12 cellular contexts compared by ENCODE assay signal in the genomic region with DNA sequence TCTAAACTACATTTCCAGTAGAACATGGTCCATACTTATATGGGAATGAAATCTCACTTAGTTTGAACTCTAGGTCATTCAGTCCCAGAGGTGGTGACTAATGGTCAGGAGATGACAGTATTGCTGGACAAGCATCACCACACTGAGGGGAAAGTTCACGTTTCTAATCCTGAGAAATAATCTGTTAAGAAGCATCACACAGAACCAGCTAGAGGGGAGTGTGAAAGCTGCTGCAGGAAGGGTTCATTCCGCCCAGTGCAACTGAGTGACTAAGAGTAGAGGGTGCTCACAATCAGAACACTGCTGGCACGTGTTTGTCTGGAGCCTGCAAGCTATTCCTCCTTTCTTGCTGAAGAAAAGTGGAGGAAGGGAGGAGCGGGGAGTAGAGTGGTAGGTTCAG. TPM values are rescaled to one million over a fixed set of nuclear protein-coding genes. Genes with fewer than 3 reads are reported as not detected.
A peak's percentile ranks its signal among the peaks of the same experiment; 100 is the strongest.
DNase-seq lines count a peak whose midpoint lies in the region; ATAC-seq and TF ChIP-seq lines count a peak whose summit lies in the region.
"Had no signal": no experiment of that assay in that cellular context is flagged by ENCODE, and none has a peak within 500 bp of the region (broad histone marks: within the 10 kb centered on the region; RNA-seq: fewer than 3 reads in every experiment).

No MANE protein-coding gene starts in this region.

- peaks cover 28% of the 10 kb centered on the region for H3K4me1 ChIP-seq in fibroblast of lung (ENCODE audit: control insufficient read depth, extremely low read depth, insufficient read depth, low read length)
- H3K4me1 ChIP-seq in neural progenitor cell, result peaks cover 31% of the 10 kb centered on the region
- H3K4me1 ChIP-seq in uterus, result no peaks in the 10 kb centered on the region

- H3K27ac Mint-ChIP-seq in neural progenitor cell, result no peak overlapping the region
- no peak overlapping the region for H3K27ac Mint-ChIP-seq in naive thymus-derived CD8-positive, alpha-beta T cell
- H3K27ac Mint-ChIP-seq: effector memory CD8-positive, alpha-beta T cell had no signal

- intact Hi-C loops in cardiac septum (cut with DNase I) (loop anchor here (2.0 to 5.0 kb wide), 2 partner anchors 37 to 103 kb away; no protein-coding TSS in a partner anchor), Right ventricle myocardium inferior (cut with DNase I) (loop anchor here (2.0 kb wide), 1 partner anchor 81 kb away; no protein-coding TSS in a partner anchor), uterus (cut with DNase I; ENCODE audit: low total_unique reads) (loop anchor here (10.0 kb wide), 1 partner anchor 49 kb away; no protein-coding TSS in a partner anchor)

- no peaks in the 10 kb centered on the region for H3K27me3 ChIP-seq in fibroblast of lung (ENCODE audit: control insufficient read depth, insufficient read depth, low read length)
- no peaks in the 10 kb centered on the region for H3K27me3 ChIP-seq in neural progenitor cell
- H3K27me3 ChIP-seq in uterus, result no peaks in the 10 kb centered on the region

- peaks cover 16% of the 10 kb centered on the region for H3F3A ChIP-seq in neural progenitor cell (ENCODE audit: low read depth)

- no peaks in the 10 kb centered on the region for H3K9me3 ChIP-seq in fibroblast of lung (ENCODE audit: control insufficient read depth, insufficient read depth, low read depth, low read length)
- H3K9me3 ChIP-seq in neural progenitor cell (ENCODE audit: low read depth), result no peaks in the 10 kb centered on the region
- H3K9me3 ChIP-seq in uterus, result no peaks in the 10 kb centered on the region

- H3K79me2 ChIP-seq in fibroblast of lung (ENCODE audit: control insufficient read depth, insufficient read depth, low read length) (peaks cover 79% of the 10 kb centered on the region), neural progenitor cell (ENCODE audit: low read depth) (peaks cover 78% of the 10 kb centered on the region)

- H3K27ac ChIP-seq in fibroblast of lung (ENCODE audit: insufficient read depth, low read length) (peak overlapping the region; percentile 73), neural progenitor cell (no peak overlapping the region), uterus (peak overlapping the region; percentile 99 to 100)

- no peak overlapping the region for H3K9ac ChIP-seq in fibroblast of lung (ENCODE audit: insufficient read depth, low read length)
- H3K9ac ChIP-seq in neural progenitor cell, result no peak overlapping the region

- peak overlapping the region; percentile 54 for H3K4me3 Mint-ChIP-seq in neural progenitor cell
- no peak overlapping the region for H3K4me3 Mint-ChIP-seq in naive thymus-derived CD8-positive, alpha-beta T cell
- H3K4me3 Mint-ChIP-seq: effector memory CD8-positive, alpha-beta T cell had no signal

- H4K20me1 ChIP-seq in fibroblast of lung (ENCODE audit: control insufficient read depth, extremely low read depth, insufficient read depth, low read length) (no peaks in the 10 kb centered on the region), neural progenitor cell (ENCODE audit: low read depth) (peaks cover 20% of the 10 kb centered on the region)

- POLR2A ChIA-PET in naive thymus-derived CD8-positive, alpha-beta T cell (lab: Charles Lee), result no interaction called here

- H3K9me3 Mint-ChIP-seq in neural progenitor cell, result peaks cover 2% of the 10 kb centered on the region
- no peaks in the 10 kb centered on the region for H3K9me3 Mint-ChIP-seq in naive thymus-derived CD8-positive, alpha-beta T cell

- H3K4me2 ChIP-seq in fibroblast of lung (ENCODE audit: extremely low read depth, insufficient read depth, low read length) (peak overlapping the region; percentile 28), neural progenitor cell (no peak overlapping the region)

- H2AFZ ChIP-seq in fibroblast of lung (ENCODE audit: low read length), result no peak overlapping the region
- no peak overlapping the region for H2AFZ ChIP-seq in neural progenitor cell (replicated peaks)

- no peak for TF ChIP-seq CTCF in fibroblast of lung (conservative IDR thresholded peaks at IDR 0.05 in 1 of 2, IDR thresholded peaks at IDR 0.05 in 1 of 2; ENCODE audit: low read depth in 1 of 2, low read length in 2 of 2)
- no peak for TF ChIP-seq CTCF in neural progenitor cell (IDR thresholded peaks at IDR 0.05)
- no peak for TF ChIP-seq CTCF in uterus (IDR thresholded peaks at IDR 0.05)

- peaks cover 11% of the 10 kb centered on the region for H3K36me3 Mint-ChIP-seq in neural progenitor cell
- peaks cover 0 to 4% (median 0%) of the 10 kb centered on the region in 3 donors for H3K36me3 Mint-ChIP-seq in naive thymus-derived CD8-positive, alpha-beta T cell

- H3K27me3 Mint-ChIP-seq in neural progenitor cell (ENCODE audit: insufficient read depth, low read depth), result peaks cover 8% of the 10 kb centered on the region
- H3K27me3 Mint-ChIP-seq in naive thymus-derived CD8-positive, alpha-beta T cell, result peaks cover 33 to 83% (median 55%) of the 10 kb centered on the region in 5 donors

- peak in 1 of 2 donors; percentile 30 for TF ChIP-seq POLR2A in uterus (IDR thresholded peaks at IDR 0.05)

- H3K4me3 ChIP-seq in fibroblast of lung (replicated peaks in 1 of 4; ENCODE audit: control extremely low read depth in 1 of 4, insufficient read depth in 1 of 4, low read depth in 3 of 4, low read length in 4 of 4), result peak overlapping the region in 1 of 4 experiments; percentile 66
- H3K4me3 ChIP-seq in neural progenitor cell, result no peak overlapping the region
- H3K4me3 ChIP-seq in uterus, result peak overlapping the region; percentile 78 to 85

- DNase-seq in cardiac septum (ENCODE audit: low spot score) (peak; percentile 67), Right ventricle myocardium inferior (ENCODE audit: missing footprints) (no peak), fibroblast of lung (ENCODE audit: low read depth in 2 of 2) (peak; percentile 55 to 84), neural progenitor cell (ENCODE audit: low spot score) (no peak), uterus (peak; percentile 40 to 68), NAMALWA (ENCODE audit: low spot score) (no peak)
- DNase-seq in naive thymus-derived CD8-positive, alpha-beta T cell, result no peak
- DNase-seq: activated CD4-positive, CD25-positive, alpha-beta regulatory T cell treated with anti-CD3 and anti-CD28 coated beads, Interleukin-2, amount 50 U/mL, for 72 hours; activated effector memory CD4-positive, alpha-beta T cell treated with Interleukin-2 at 50 U/mL for 16 hours; effector memory CD8-positive, alpha-beta T cell; NCI-H146 had no signal

- H3K4me1 Mint-ChIP-seq in neural progenitor cell, result peaks cover 54% of the 10 kb centered on the region
- H3K4me1 Mint-ChIP-seq in naive thymus-derived CD8-positive, alpha-beta T cell, result peaks cover 0 to 13% (median 6%) of the 10 kb centered on the region in 4 donors

- no peaks in the 10 kb centered on the region for H3K36me3 ChIP-seq in fibroblast of lung (ENCODE audit: control insufficient read depth, insufficient read depth, low read length)
- no peaks in the 10 kb centered on the region for H3K36me3 ChIP-seq in neural progenitor cell
- no peaks in the 10 kb centered on the region for H3K36me3 ChIP-seq in uterus

- ATAC-seq in Right ventricle myocardium inferior, result no peak
- no peak for ATAC-seq in GM18519 (IDR thresholded peaks at IDR 0.05; ENCODE audit: low FRiP score, unreplicated experiment)
- no peak for ATAC-seq in naive thymus-derived CD8-positive, alpha-beta T cell
- ATAC-seq: effector memory CD8-positive, alpha-beta T cell had no signal

RNA-seq across cellular contexts. Expression of a gene that starts 2.7 kb away (rescaled TPM):
- total RNA-seq in cardiac septum (196 TPM), Right ventricle myocardium inferior (128 TPM), fibroblast of lung (34.0 and 57.5 TPM in 2 replicates), neural progenitor cell (ENCODE audit: low replicate concordance) (105 and 120 TPM in 2 replicates), uterus (100 to 1,000 TPM; 164 to 737 (median 209) TPM)
- 18.4 and 607 TPM in 2 replicates for polyA plus RNA-seq in fibroblast of lung
- polyA plus RNA-seq in fibroblast of lung (2012), result 19.5 and 691 TPM in 2 replicates
- 30.9 and 567 TPM in 2 replicates for polyA minus RNA-seq in fibroblast of lung (ENCODE audit: low replicate concordance)
- not detected for total RNA-seq in naive thymus-derived CD8-positive, alpha-beta T cell
- not detected for polyA plus RNA-seq in naive thymus-derived CD8-positive, alpha-beta T cell

RNA-seq across cellular contexts. Expression of a gene that starts 2.8 kb away (rescaled TPM):
- 165 TPM for total RNA-seq in cardiac septum
- 126 TPM for total RNA-seq in Right ventricle myocardium inferior
- total RNA-seq in fibroblast of lung, result 93.1 and 123 TPM in 2 replicates
- polyA plus RNA-seq in fibroblast of lung, result 43.8 and 463 TPM in 2 replicates
- 52.1 and 712 TPM in 2 replicates for polyA plus RNA-seq in fibroblast of lung (2012)
- 56.9 and 841 TPM in 2 replicates for polyA minus RNA-seq in fibroblast of lung (ENCODE audit: low replicate concordance)
- total RNA-seq in neural progenitor cell (ENCODE audit: low replicate concordance), result 73.6 and 139 TPM in 2 replicates
- total RNA-seq in uterus, result 100 to 1,000 TPM; 157 to 606 (median 284) TPM
- not detected for total RNA-seq in naive thymus-derived CD8-positive, alpha-beta T cell
- not detected for polyA plus RNA-seq in naive thymus-derived CD8-positive, alpha-beta T cell

Comparison
In these comparisons a context has a peak if more than half of its experiments do, and no peak if none do; other contexts are left out.
1. DNase-seq: peak in cardiac septum (single experiment), fibroblast of lung (2 of 2) and uterus (2 of 2); none in Right ventricle myocardium inferior (single experiment), neural progenitor cell (single experiment), NAMALWA (single experiment) and naive thymus-derived CD8-positive, alpha-beta T cell (0 of 10).
2. RNA of a gene that starts 2.7 kb away (total RNA-seq): 164 to 737 TPM in uterus, 196 TPM in cardiac septum (single experiment), 128 TPM in Right ventricle myocardium inferior (single experiment), 105 to 120 TPM in neural progenitor cell and 34.0 to 57.5 TPM in fibroblast of lung; not detected in naive thymus-derived CD8-positive, alpha-beta T cell; every median in the first group is over 10 times any median in the second.
3. RNA of a gene that starts 2.8 kb away (total RNA-seq): 157 to 606 TPM in uterus, 165 TPM in cardiac septum (single experiment), 126 TPM in Right ventricle myocardium inferior (single experiment), 93.1 to 123 TPM in fibroblast of lung and 73.6 to 139 TPM in neural progenitor cell; not detected in naive thymus-derived CD8-positive, alpha-beta T cell; every median in the first group is over 10 times any median in the second.